2 cellular contexts compared by ENCODE assay signal in the genomic region with DNA sequence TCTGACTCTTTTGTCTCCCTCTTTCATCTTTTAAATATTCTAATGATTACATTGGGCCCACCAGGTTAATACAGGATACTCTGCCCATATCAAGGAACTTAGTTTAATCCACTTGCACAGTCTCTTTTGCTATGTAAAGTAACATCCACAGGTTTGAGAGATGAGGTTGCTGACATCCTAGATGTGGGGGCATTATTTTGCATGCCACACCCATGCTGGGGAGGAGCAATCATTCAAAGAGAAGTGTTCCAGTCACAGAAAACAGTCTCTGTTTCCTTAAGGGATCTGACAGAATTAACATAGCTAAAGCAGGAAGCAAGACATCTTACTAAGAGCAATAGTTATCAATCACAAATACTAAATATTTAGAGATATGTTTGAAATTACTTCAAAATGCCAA.
TF ChIP-seq lines count a peak whose summit lies in the region.

No MANE protein-coding gene starts in this region.

TF ChIP-seq in HCT116, 20 proteins besides CTCF, POLR2A, EP300 and RAD21:
- no peak for TF ChIP-seq SIN3A (IDR thresholded peaks at IDR 0.05; ENCODE audit: low read depth)
- no peak for TF ChIP-seq ZNF274 (IDR thresholded peaks at IDR 0.05; ENCODE audit: low read depth, low read length)
- no peak for TF ChIP-seq TCF7L2 (IDR thresholded peaks at IDR 0.05; ENCODE audit: borderline replicate concordance, extremely low read depth, insufficient read depth, insufficient read length)
- TF ChIP-seq SRF (IDR thresholded peaks at IDR 0.05; ENCODE audit: low read depth) = no peak
- TF ChIP-seq, protein P1, sequence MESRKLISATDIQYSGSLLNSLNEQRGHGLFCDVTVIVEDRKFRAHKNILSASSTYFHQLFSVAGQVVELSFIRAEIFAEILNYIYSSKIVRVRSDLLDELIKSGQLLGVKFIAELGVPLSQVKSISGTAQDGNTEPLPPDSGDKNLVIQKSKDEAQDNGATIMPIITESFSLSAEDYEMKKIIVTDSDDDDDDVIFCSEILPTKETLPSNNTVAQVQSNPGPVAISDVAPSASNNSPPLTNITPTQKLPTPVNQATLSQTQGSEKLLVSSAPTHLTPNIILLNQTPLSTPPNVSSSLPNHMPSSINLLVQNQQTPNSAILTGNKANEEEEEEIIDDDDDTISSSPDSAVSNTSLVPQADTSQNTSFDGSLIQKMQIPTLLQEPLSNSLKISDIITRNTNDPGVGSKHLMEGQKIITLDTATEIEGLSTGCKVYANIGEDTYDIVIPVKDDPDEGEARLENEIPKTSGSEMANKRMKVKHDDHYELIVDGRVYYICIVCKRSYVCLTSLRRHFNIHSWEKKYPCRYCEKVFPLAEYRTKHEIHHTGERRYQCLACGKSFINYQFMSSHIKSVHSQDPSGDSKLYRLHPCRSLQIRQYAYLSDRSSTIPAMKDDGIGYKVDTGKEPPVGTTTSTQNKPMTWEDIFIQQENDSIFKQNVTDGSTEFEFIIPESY (IDR thresholded peaks at IDR 0.05; ENCODE audit: extremely low read depth, insufficient replicate concordance, low read length) = no peak
- TF ChIP-seq, protein P2, sequence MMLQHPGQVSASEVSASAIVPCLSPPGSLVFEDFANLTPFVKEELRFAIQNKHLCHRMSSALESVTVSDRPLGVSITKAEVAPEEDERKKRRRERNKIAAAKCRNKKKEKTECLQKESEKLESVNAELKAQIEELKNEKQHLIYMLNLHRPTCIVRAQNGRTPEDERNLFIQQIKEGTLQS (IDR thresholded peaks at IDR 0.05) = no peak
- TF ChIP-seq CEBPB (IDR thresholded peaks at IDR 0.05; ENCODE audit: low read depth) = no peak
- TF ChIP-seq ZFX (IDR thresholded peaks at IDR 0.05) = no peak
- TF ChIP-seq CBX3 (IDR thresholded peaks at IDR 0.05; ENCODE audit: low read depth) = no peak
- TF ChIP-seq, protein P3, sequence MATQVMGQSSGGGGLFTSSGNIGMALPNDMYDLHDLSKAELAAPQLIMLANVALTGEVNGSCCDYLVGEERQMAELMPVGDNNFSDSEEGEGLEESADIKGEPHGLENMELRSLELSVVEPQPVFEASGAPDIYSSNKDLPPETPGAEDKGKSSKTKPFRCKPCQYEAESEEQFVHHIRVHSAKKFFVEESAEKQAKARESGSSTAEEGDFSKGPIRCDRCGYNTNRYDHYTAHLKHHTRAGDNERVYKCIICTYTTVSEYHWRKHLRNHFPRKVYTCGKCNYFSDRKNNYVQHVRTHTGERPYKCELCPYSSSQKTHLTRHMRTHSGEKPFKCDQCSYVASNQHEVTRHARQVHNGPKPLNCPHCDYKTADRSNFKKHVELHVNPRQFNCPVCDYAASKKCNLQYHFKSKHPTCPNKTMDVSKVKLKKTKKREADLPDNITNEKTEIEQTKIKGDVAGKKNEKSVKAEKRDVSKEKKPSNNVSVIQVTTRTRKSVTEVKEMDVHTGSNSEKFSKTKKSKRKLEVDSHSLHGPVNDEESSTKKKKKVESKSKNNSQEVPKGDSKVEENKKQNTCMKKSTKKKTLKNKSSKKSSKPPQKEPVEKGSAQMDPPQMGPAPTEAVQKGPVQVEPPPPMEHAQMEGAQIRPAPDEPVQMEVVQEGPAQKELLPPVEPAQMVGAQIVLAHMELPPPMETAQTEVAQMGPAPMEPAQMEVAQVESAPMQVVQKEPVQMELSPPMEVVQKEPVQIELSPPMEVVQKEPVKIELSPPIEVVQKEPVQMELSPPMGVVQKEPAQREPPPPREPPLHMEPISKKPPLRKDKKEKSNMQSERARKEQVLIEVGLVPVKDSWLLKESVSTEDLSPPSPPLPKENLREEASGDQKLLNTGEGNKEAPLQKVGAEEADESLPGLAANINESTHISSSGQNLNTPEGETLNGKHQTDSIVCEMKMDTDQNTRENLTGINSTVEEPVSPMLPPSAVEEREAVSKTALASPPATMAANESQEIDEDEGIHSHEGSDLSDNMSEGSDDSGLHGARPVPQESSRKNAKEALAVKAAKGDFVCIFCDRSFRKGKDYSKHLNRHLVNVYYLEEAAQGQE (IDR thresholded peaks at IDR 0.05; ENCODE audit: low read depth) = no peak
- no peak for TF ChIP-seq EGR1 (IDR thresholded peaks at IDR 0.05; ENCODE audit: low read depth)
- no peak for TF ChIP-seq ELF1 (IDR thresholded peaks at IDR 0.05; ENCODE audit: borderline replicate concordance, low read depth)
- TF ChIP-seq, protein P4, sequence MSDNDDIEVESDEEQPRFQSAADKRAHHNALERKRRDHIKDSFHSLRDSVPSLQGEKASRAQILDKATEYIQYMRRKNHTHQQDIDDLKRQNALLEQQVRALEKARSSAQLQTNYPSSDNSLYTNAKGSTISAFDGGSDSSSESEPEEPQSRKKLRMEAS (IDR thresholded peaks at IDR 0.05) = no peak
- no peak for TF ChIP-seq POLR2AphosphoS5 (IDR thresholded peaks at IDR 0.05; ENCODE audit: low read depth, low read length)
- no peak for TF ChIP-seq EZH2phosphoT487 (IDR thresholded peaks at IDR 0.05; ENCODE audit: borderline replicate concordance)
- TF ChIP-seq FOSL1 (IDR thresholded peaks at IDR 0.05; ENCODE audit: low read depth) = no peak
- no peak for TF ChIP-seq SP1 (IDR thresholded peaks at IDR 0.05; ENCODE audit: low read depth)
- no peak for TF ChIP-seq EZH2 (IDR thresholded peaks at IDR 0.05)
- no peak for TF ChIP-seq JUND (IDR thresholded peaks at IDR 0.05)

TF ChIP-seq in H1, 55 proteins besides CTCF, POLR2A, EP300 and RAD21:
- TF ChIP-seq ASH2L (IDR thresholded peaks at IDR 0.05; ENCODE audit: low read length) (no peak), TAF1 (IDR thresholded peaks at IDR 0.05; ENCODE audit: low read depth, low read length) (no peak)
